In genomic region chr3:156548041-156548687, GRCh38 we compare ENCODE assay signal across 2 cellular contexts.
A peak's percentile ranks its signal among the peaks of the same experiment; 100 is the strongest.
TF ChIP-seq lines count a peak whose summit lies in the region.

No MANE protein-coding gene starts in this region.

TF ChIP-seq in IMR-90, 13 proteins besides CTCF, POLR2A, EP300 and RAD21:
- no peak for TF ChIP-seq BHLHE40 (IDR thresholded peaks at IDR 0.05; ENCODE audit: low read depth, low read length)
- TF ChIP-seq CEBPB (IDR thresholded peaks at IDR 0.05; ENCODE audit: low read depth, low read length) = peak; percentile 9; the same call in 1 of the 2 replicates

TF ChIP-seq in endothelial cell of umbilical vein, 7 proteins besides CTCF, POLR2A, EP300 and RAD21:
- TF ChIP-seq GATA2 (IDR thresholded peaks at IDR 0.05; ENCODE audit: insufficient read depth, insufficient read length, low read depth, low read length) = no peak
- no peak for TF ChIP-seq MYC (IDR thresholded peaks at IDR 0.05; ENCODE audit: low read depth, low read length)
- no peak for TF ChIP-seq POLR2AphosphoS5 (IDR thresholded peaks at IDR 0.05; ENCODE audit: insufficient read depth, low read depth, low read length)
- no peak for TF ChIP-seq MAX (IDR thresholded peaks at IDR 0.05; ENCODE audit: insufficient read depth, insufficient read length)
- no peak for TF ChIP-seq JUN (IDR thresholded peaks at IDR 0.05; ENCODE audit: borderline replicate concordance, insufficient read depth, insufficient read length, low read depth)
- TF ChIP-seq FOS (IDR thresholded peaks at IDR 0.05; ENCODE audit: borderline replicate concordance, insufficient read depth, low read length) = no peak
- TF ChIP-seq EZH2 (IDR thresholded peaks at IDR 0.05; ENCODE audit: borderline replicate concordance, low read depth, low read length, severe bottlenecking) = no peak
